In the genomic region with DNA sequence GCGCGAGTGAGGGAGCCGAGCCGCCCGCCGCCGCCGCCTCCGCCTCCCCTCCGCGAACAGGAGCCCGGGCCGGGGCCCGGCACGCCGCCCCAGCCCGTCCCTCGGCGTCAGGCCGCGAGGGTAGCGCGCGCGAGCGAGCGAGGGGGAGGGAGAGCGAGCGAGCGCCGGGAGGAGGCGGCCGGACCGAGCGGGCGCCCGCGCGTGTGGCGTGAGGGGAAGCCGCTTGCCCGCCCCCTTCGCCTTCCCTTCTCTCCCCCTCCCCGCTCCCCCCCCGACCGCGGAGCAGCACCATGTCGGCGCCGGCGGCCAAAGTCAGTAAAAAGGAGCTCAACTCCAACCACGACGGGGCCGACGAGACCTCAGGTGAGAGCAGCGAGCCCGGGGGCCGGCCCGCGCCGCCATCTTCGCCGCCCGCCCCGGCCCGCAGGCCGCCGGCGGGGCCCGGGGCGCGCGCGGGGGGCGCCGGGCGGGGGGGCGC, we compare ENCODE assay signal across 8 cellular contexts. TPM values are rescaled to one million over a fixed set of nuclear protein-coding genes. Genes with fewer than 3 reads are reported as not detected.
DNase-seq lines count a peak whose midpoint lies in the region; ATAC-seq, FAIRE-seq and TF ChIP-seq lines count a peak whose summit lies in the region.

No MANE protein-coding gene starts in this region.

- intact Hi-C loops in OCI-LY7 (cut with micrococcal nuclease; ENCODE audit: unreplicated experiment) (loop anchor here (2.0 to 10.0 kb wide), 4 partner anchors 42 to 1355 kb away; partner anchors contain the start of genes FNBP1 and SPTAN1), MCF 10A (cut with micrococcal nuclease) (no loop called here)

- H3K9me3 ChIP-seq in OCI-LY7 (ENCODE audit: low read length) = no peaks in the 10 kb centered on the region

- no peak overlapping the region for H2AFZ ChIP-seq in OCI-LY7 (ENCODE audit: low read length)

- H3K27me3 ChIP-seq in layer of hippocampus (ENCODE audit: control insufficient read depth, insufficient read depth, low read length) = no peaks in the 10 kb centered on the region

- H3K9me3 Mint-ChIP-seq in MCF 10A (ENCODE audit: unreplicated experiment) = no peaks in the 10 kb centered on the region

- no peaks in the 10 kb centered on the region for H3K9me2 ChIP-seq in OCI-LY7 (ENCODE audit: insufficient read depth, low read length)

- BruUV-seq in OCI-LY7 (replicated peaks; lab: Mats Ljungman, UMichigan) = no TSS peak
- no TSS peak for BruUV-seq in MCF 10A (replicated peaks; lab: Mats Ljungman, UMichigan)

- peaks cover 34% of the 10 kb centered on the region for H4K20me1 ChIP-seq in OCI-LY7 (ENCODE audit: insufficient read depth, low read length)

- no peak for DNase-seq in GM12892 (ENCODE audit: insufficient read length)
- DNase-seq in OCI-LY7 (ENCODE audit: low spot score) = no peak
- DNase-seq in MCF 10A (ENCODE audit: unreplicated experiment) = no peak
- DNase-seq in stimulated activated CD8-positive, alpha-beta memory T cell treated with anti-CD3 and anti-CD28 coated beads, Interleukin-4, amount 100 ng/mL, for 48 hours = peak; percentile 65
- no peak for DNase-seq in NCI-H1694 (lab: John Stamatoyannopoulos, UW)

- peaks cover 64% of the 10 kb centered on the region for H3K36me3 ChIP-seq in OCI-LY7 (ENCODE audit: insufficient read depth, low read length)

- H3K27ac ChIP-seq in OCI-LY7 (ENCODE audit: low read depth, low read length, poor library complexity, severe bottlenecking) (peak overlapping the region; percentile 63), layer of hippocampus (ENCODE audit: low read depth, low read length) (peak overlapping the region; percentile 89)

- 0 out of 2 replicates have a peak, but pooled peaks have one; percentile 2 for TF ChIP-seq POLR2A in GM12892 (IDR thresholded peaks at IDR 0.05; ENCODE audit: low read depth, low read length)

- H3K4me2 ChIP-seq in OCI-LY7 (ENCODE audit: low read length) = peak overlapping the region; percentile 36; the same call in 1 of the 2 replicates

- POLR2A ChIA-PET in OCI-LY7 (lab: Charles Lee) (interaction anchor here (1.0 to 1.1 kb wide), 2 partner anchors 11 to 63 kb away, joined by 3 to 4 read pairs; no protein-coding TSS in a partner anchor), MCF 10A (lab: Yijun Ruan, JAX) (interaction anchor here (0.6 to 3.0 kb wide), 14 partner anchors 7 to 319 kb away, joined by 3 to 31 read pairs (median 3); partner anchors contain the start of genes SPTAN1, TBC1D13 and ZDHHC12)

- FAIRE-seq in GM12892 (lab: Jason Lieb, UNC) = no peak

- CTCF ChIA-PET in OCI-LY7 (lab: Charles Lee; ENCODE audit: unreplicated experiment) (interaction anchor here (0.6 to 0.7 kb wide), 3 partner anchors 43 to 622 kb away, joined by 3 to 8 read pairs (median 4); partner anchors contain the start of genes KYAT1, LRRC8A and NAIF1), MCF 10A (lab: Yijun Ruan, JAX) (no interaction called here)

- H3K4me3 Mint-ChIP-seq in MCF 10A (ENCODE audit: unreplicated experiment) = peak overlapping the region; percentile 71

- TF ChIP-seq CTCF in OCI-LY7 (conservative IDR thresholded peaks at IDR 0.05; ENCODE audit: low read length) (no peak), MCF 10A (IDR thresholded peaks at IDR 0.05; ENCODE audit: unreplicated experiment) (no peak)

- H3K4me1 ChIP-seq in OCI-LY7 (ENCODE audit: insufficient read depth, low read length, poor library complexity, severe bottlenecking) = peaks cover 40% of the 10 kb centered on the region

- peak overlapping the region; percentile 67 for H3K27ac Mint-ChIP-seq in MCF 10A (ENCODE audit: low read depth, unreplicated experiment)

- H3K4me1 Mint-ChIP-seq in MCF 10A (ENCODE audit: insufficient read depth, unreplicated experiment) = peaks cover 39% of the 10 kb centered on the region

- peak overlapping the region; percentile 80 for H3K4me3 ChIP-seq in OCI-LY7 (ENCODE audit: low read depth, low read length, poor library complexity, severe bottlenecking)

- no peaks in the 10 kb centered on the region for H3K27me3 Mint-ChIP-seq in MCF 10A (ENCODE audit: insufficient read depth, unreplicated experiment)

- H3K36me3 Mint-ChIP-seq in MCF 10A (ENCODE audit: insufficient read depth, unreplicated experiment) = peaks cover 62% of the 10 kb centered on the region

- peaks cover 88% of the 10 kb centered on the region for H3K79me2 ChIP-seq in OCI-LY7 (ENCODE audit: insufficient read depth, low read depth, low read length)

- ATAC-seq in HG02623 (IDR thresholded peaks at IDR 0.05; ENCODE audit: unreplicated experiment) = peak; percentile 23
- no peak for ATAC-seq in GM18861 (IDR thresholded peaks at IDR 0.05; ENCODE audit: unreplicated experiment)

RNA-seq across cellular contexts. Expression of gene SET, which starts 0.3 kb away (rescaled TPM):
- 546 TPM for polyA plus RNA-seq in GM12892 (2012; ENCODE audit: missing spikeins)
- 598 and 1,041 TPM in 2 replicates for total RNA-seq in OCI-LY7 (2014; rRNA removed; shearing (Covaris generic))
- 686 and 701 TPM in 2 replicates for total RNA-seq in OCI-LY7 (2022)
- total RNA-seq in MCF 10A (2022) = 512 and 563 TPM in 2 replicates

RNA-seq across cellular contexts. Expression of gene PKN3, which starts 13.0 kb away (rescaled TPM):
- 4.9 TPM for polyA plus RNA-seq in GM12892 (2012; ENCODE audit: missing spikeins)
- 0.88 and 1.5 TPM in 2 replicates for total RNA-seq in OCI-LY7 (2014; rRNA removed; shearing (Covaris generic))
- 3.3 and 4.6 TPM in 2 replicates for total RNA-seq in OCI-LY7 (2022)
- total RNA-seq in MCF 10A (2022) = 1.1 TPM in 2 replicates

RNA-seq across cellular contexts. Expression of gene DYNC2I2, which starts 32.7 kb away (rescaled TPM):
- 19.2 TPM for polyA plus RNA-seq in GM12892 (2012; ENCODE audit: missing spikeins)
- 71.8 and 97.6 TPM in 2 replicates for total RNA-seq in OCI-LY7 (2014; rRNA removed; shearing (Covaris generic))
- total RNA-seq in OCI-LY7 (2022) = 51.6 and 55.5 TPM in 2 replicates
- 31.7 and 43.7 TPM in 2 replicates for total RNA-seq in MCF 10A (2022)

RNA-seq across cellular contexts. Expression of gene ZDHHC12, which starts 34.6 kb away (rescaled TPM):
- 23.0 TPM for polyA plus RNA-seq in GM12892 (2012; ENCODE audit: missing spikeins)
- total RNA-seq in OCI-LY7 (2014; rRNA removed; shearing (Covaris generic)) = 29.0 and 56.8 TPM in 2 replicates
- total RNA-seq in OCI-LY7 (2022) = 37.0 and 40.0 TPM in 2 replicates
- 22.1 and 22.9 TPM in 2 replicates for total RNA-seq in MCF 10A (2022)
